17 cellular contexts compared by ENCODE assay signal in genomic region chr12:132030367-132031038, GRCh38.
DNase-seq lines count a peak whose midpoint lies in the region; ATAC-seq, FAIRE-seq and TF ChIP-seq lines count a peak whose summit lies in the region.
"Had no signal": no experiment of that assay in that cellular context is flagged by ENCODE, and none has a peak within 500 bp of the region (broad histone marks: within the 10 kb centered on the region; RNA-seq: fewer than 3 reads in every experiment).

No MANE protein-coding gene starts in this region.

- no peak for FAIRE-seq in pancreas (lab: Jason Lieb, UNC)
- FAIRE-seq: endometrium, kidney had no signal

- no peak for TF ChIP-seq CTCF in HFFc6 (IDR thresholded peaks at IDR 0.05)
- TF ChIP-seq CTCF in brain microvascular endothelial cell (IDR thresholded peaks at IDR 0.05; ENCODE audit: low read depth, low read length, missing control alignments) = no peak
- no peak for TF ChIP-seq CTCF in pancreas (IDR thresholded peaks at IDR 0.05)
- no peak for TF ChIP-seq CTCF in breast epithelium (IDR thresholded peaks at IDR 0.05)

- H3K27me3 ChIP-seq in brain microvascular endothelial cell (replicated peaks) (no peaks in the 10 kb centered on the region), pancreas (no peaks in the 10 kb centered on the region), breast epithelium (no peaks in the 10 kb centered on the region)

- in situ Hi-C loops in brain microvascular endothelial cell (cut with HindIII; ENCODE audit: low pct_ligation_motif_present, low sequenced_read_pairs) = no loop called here

- H3K36me3 ChIP-seq in brain microvascular endothelial cell (replicated peaks) (peaks cover 64% of the 10 kb centered on the region), pancreas (peaks cover 0 to 81% (median 33%) of the 10 kb centered on the region in 3 donors), breast epithelium (peaks cover 9% of the 10 kb centered on the region)

- peak overlapping the region; percentile 36; the same call in 1 of the 2 replicates for H3K4me3 Mint-ChIP-seq in HFFc6
- H3K4me3 Mint-ChIP-seq: neural crest cell; stimulated activated naive B cell treated with anti-CD40 and anti-IgM and Interleukin-4, amounts not matched to agents 10 μg/mL and 1 μg/mL and 100 μg/mL, for 72 hours had no signal

- 93 to 95% methylated on average over 11 of the region's 11 CpGs for WGBS in pancreas, 2 donors

- peak; percentile 22 for DNase-seq in HFFc6
- peak; percentile 10 for DNase-seq in brain microvascular endothelial cell
- peak; percentile 82 for DNase-seq in Right ventricle myocardium inferior (ENCODE audit: missing footprints)
- peak; percentile 59 to 96 (median 70) for DNase-seq in posterior cingulate gyrus
- DNase-seq in pancreas = no peak
- no peak for DNase-seq in NCI-H187 treated with DMSO at 0.1 percent for 48 hours (lab: John Stamatoyannopoulos, UW)
- no peak for DNase-seq in stimulated activated CD8-positive, alpha-beta memory T cell treated with anti-CD3 and anti-CD28 coated beads, Interleukin-4, amount 100 ng/mL, for 48 hours
- DNase-seq in breast epithelium (ENCODE audit: low spot score in 2 of 2) = no peak
- DNase-seq: activated CD4-positive, alpha-beta T cell treated with anti-CD3 and anti-CD28 coated beads, Interleukin-2, amount 50 U/mL, for 4 hours; CD4-positive, alpha-beta memory T cell; kidney; NCI-H1092 treated with DMSO at 0.1 percent for 48 hours; NCI-H82; stimulated activated naive B cell treated with anti-CD40 and anti-IgM and Interleukin-4, amounts not matched to agents 10 μg/mL and 1 μg/mL and 100 μg/mL, for 72 hours had no signal

- H3K27ac ChIP-seq in brain microvascular endothelial cell (no peak overlapping the region), pancreas (no peak overlapping the region), breast epithelium (no peak overlapping the region)

- H3K4me1 ChIP-seq in pancreas (no peaks in the 10 kb centered on the region), breast epithelium (no peaks in the 10 kb centered on the region)

- H3K4me3 ChIP-seq in brain microvascular endothelial cell (ENCODE audit: low read depth, low read length) = no peak overlapping the region
- no peak overlapping the region for H3K4me3 ChIP-seq in pancreas
- H3K4me3 ChIP-seq in breast epithelium = no peak overlapping the region

- H3K27me3 Mint-ChIP-seq in HFFc6 (ENCODE audit: insufficient read depth) = peaks cover 3% of the 10 kb centered on the region; the same call in 1 of the 2 replicates
- H3K27me3 Mint-ChIP-seq: CD4-positive, alpha-beta memory T cell; stimulated activated naive B cell treated with anti-CD40 and anti-IgM and Interleukin-4, amounts not matched to agents 10 μg/mL and 1 μg/mL and 100 μg/mL, for 72 hours had no signal

- TF ChIP-seq POLR2A in breast epithelium (IDR thresholded peaks at IDR 0.05) = no peak

- no peaks in the 10 kb centered on the region for H3K9me3 ChIP-seq in pancreas
- no peaks in the 10 kb centered on the region for H3K9me3 ChIP-seq in breast epithelium

- intact Hi-C loops in Right ventricle myocardium inferior (cut with DNase I) (no loop called here), posterior cingulate gyrus (cut with DNase I) (no loop called here), pancreas (cut with DNase I) (no loop called here), breast epithelium (cut with DNase I; ENCODE audit: low total_unique reads) (no loop called here)

- H3K27ac Mint-ChIP-seq in HFFc6 = peak overlapping the region; percentile 79

- ATAC-seq in Right ventricle myocardium inferior (peak; percentile 91), pancreas (no peak)
- ATAC-seq: activated naive CD4-positive, alpha-beta T cell treated with anti-CD3 and anti-CD28 coated beads, Interleukin-2, amount 50 U/mL, for 72 hours; stimulated activated naive B cell treated with anti-CD40 and anti-IgM and Interleukin-4, amounts not matched to agents 10 μg/mL and 1 μg/mL and 100 μg/mL, for 72 hours had no signal

- H3K9me3 Mint-ChIP-seq in HFFc6 = no peaks in the 10 kb centered on the region
- H3K9me3 Mint-ChIP-seq: activated naive CD4-positive, alpha-beta T cell treated with anti-CD3 and anti-CD28 coated beads, Interleukin-2, amount 50 U/mL, for 72 hours; CD4-positive, alpha-beta memory T cell; neural crest cell; stimulated activated naive B cell treated with anti-CD40 and anti-IgM and Interleukin-4, amounts not matched to agents 10 μg/mL and 1 μg/mL and 100 μg/mL, for 72 hours had no signal

- peaks cover 21% of the 10 kb centered on the region for H3K4me1 Mint-ChIP-seq in HFFc6 (ENCODE audit: low read depth)
- H3K4me1 Mint-ChIP-seq: neural crest cell had no signal

- H3K36me3 Mint-ChIP-seq in HFFc6 (ENCODE audit: low read depth) = peaks cover 58% of the 10 kb centered on the region

Comparison
In these comparisons a context has a peak if more than half of its experiments do, and no peak if none do; other contexts are left out.
1. DNase-seq: peak in HFFc6 (single experiment), brain microvascular endothelial cell (single experiment), Right ventricle myocardium inferior (single experiment) and posterior cingulate gyrus (10 of 10); none in pancreas (0 of 6), NCI-H187 treated with DMSO at 0.1 percent for 48 hours (single experiment), stimulated activated CD8-positive, alpha-beta memory T cell treated with anti-CD3 and anti-CD28 coated beads, Interleukin-4, amount 100 ng/mL, for 48 hours (single experiment) and breast epithelium (0 of 2).